ENCODE assay signal across 8 cellular contexts in genomic region chr10:47646686-47647280, GRCh38.
A peak's percentile ranks its signal among the peaks of the same experiment; 100 is the strongest.
DNase-seq lines count a peak whose midpoint lies in the region; ATAC-seq and TF ChIP-seq lines count a peak whose summit lies in the region.
"Not testable (repeated sequence)": the region's sequence is repeated elsewhere in the genome, so short reads cannot be mapped to it uniquely, and the experiment has no call there.

No MANE protein-coding gene starts in this region.

- ATAC-seq in GM23338, heart left ventricle: not testable (repeated sequence)
- peak; percentile 38 to 60 for ATAC-seq in naive thymus-derived CD8-positive, alpha-beta T cell
- peak; percentile 64 to 65 for ATAC-seq in stimulated activated naive B cell treated with anti-CD40 and anti-IgM and Interleukin-4, amounts not matched to agents 10 μg/mL and 1 μg/mL and 100 μg/mL, for 72 hours (replicated peaks)

- H3F3A ChIP-seq in GM23338 (replicated peaks; ENCODE audit: low read depth) = not testable (repeated sequence)

- H3K27ac Mint-ChIP-seq in CD14-positive monocyte; GM23338; activated naive CD4-positive, alpha-beta T cell treated with anti-CD3 and anti-CD28 coated beads, Interleukin-2, amount 10 ng/mL, durations not matched to agents 7 days and 5 days; naive thymus-derived CD8-positive, alpha-beta T cell; stimulated activated naive B cell treated with anti-CD40 and anti-IgM and Interleukin-4, amounts not matched to agents 10 μg/mL and 1 μg/mL and 100 μg/mL, for 72 hours: not testable (repeated sequence)

- H4K20me1 ChIP-seq in GM23338 (replicated peaks; ENCODE audit: insufficient read depth) = not testable (repeated sequence)

- H3K9me2 ChIP-seq in GM23338 (ENCODE audit: insufficient read depth) = not testable (repeated sequence)

- POLR2A ChIA-PET in naive thymus-derived CD8-positive, alpha-beta T cell (lab: Charles Lee) = not testable (repeated sequence)

- not testable (repeated sequence) for H3K4me3 ChIP-seq in GM23338, heart left ventricle

- not testable (repeated sequence) for H3K79me2 ChIP-seq in GM23338 (replicated peaks; ENCODE audit: insufficient read depth)

- WGBS in heart left ventricle, 4 donors = 2 to 8% (median 6%) methylated on average over 1 to 2 of the region's 2 CpGs

- peak; percentile 72 for TF ChIP-seq CTCF in CD14-positive monocyte (IDR thresholded peaks at IDR 0.05)
- peak in 1 of 2 experiments; percentile 58; a peak in 3 of 4 replicates for TF ChIP-seq CTCF in GM23338 (conservative IDR thresholded peaks at IDR 0.05; ENCODE audit: low read depth in 2 of 2)
- TF ChIP-seq CTCF in heart left ventricle (IDR thresholded peaks at IDR 0.05) = peak; percentile 24 to 62 (median 42)

- H3K4me2 ChIP-seq in GM23338 = not testable (repeated sequence)

- H3K27ac ChIP-seq in GM23338 (ENCODE audit: low read depth); heart left ventricle: not testable (repeated sequence)

- H3K9me3 ChIP-seq in heart left ventricle = not testable (repeated sequence)

- DNase-seq in CD14-positive monocyte (ENCODE audit: low spot score); heart left ventricle; stimulated activated naive B cell treated with anti-CD40 and anti-IgM and Interleukin-4, amounts not matched to agents 10 μg/mL and 1 μg/mL and 100 μg/mL, for 72 hours: not testable (repeated sequence)
- DNase-seq in GM23338 (ENCODE audit: low spot score) = peak; percentile 62
- peak; percentile 67 for DNase-seq in RKO (ENCODE audit: low spot score)
- DNase-seq in activated naive CD4-positive, alpha-beta T cell treated with anti-CD3 and anti-CD28 coated beads, Interleukin-2, amount 10 ng/mL, durations not matched to agents 7 days and 5 days = peak; percentile 29
- peak; percentile 46 for DNase-seq in dermis blood vessel endothelial cell
- DNase-seq in naive thymus-derived CD8-positive, alpha-beta T cell = peak in 6 of 10 donors; percentile 11 to 64 (median 40)

- TF ChIP-seq POLR2A in heart left ventricle (IDR thresholded peaks at IDR 0.05) = not testable (repeated sequence)

- not testable (repeated sequence) for H3K9me3 Mint-ChIP-seq in CD14-positive monocyte; GM23338; activated naive CD4-positive, alpha-beta T cell treated with anti-CD3 and anti-CD28 coated beads, Interleukin-2, amount 10 ng/mL, durations not matched to agents 7 days and 5 days; naive thymus-derived CD8-positive, alpha-beta T cell; stimulated activated naive B cell treated with anti-CD40 and anti-IgM and Interleukin-4, amounts not matched to agents 10 μg/mL and 1 μg/mL and 100 μg/mL, for 72 hours

- not testable (repeated sequence) for H3K4me1 Mint-ChIP-seq in CD14-positive monocyte; GM23338; activated naive CD4-positive, alpha-beta T cell treated with anti-CD3 and anti-CD28 coated beads, Interleukin-2, amount 10 ng/mL, durations not matched to agents 7 days and 5 days; naive thymus-derived CD8-positive, alpha-beta T cell; stimulated activated naive B cell treated with anti-CD40 and anti-IgM and Interleukin-4, amounts not matched to agents 10 μg/mL and 1 μg/mL and 100 μg/mL, for 72 hours

- not testable (repeated sequence) for H2AFZ ChIP-seq in GM23338

- H3K27me3 ChIP-seq in GM23338 (ENCODE audit: insufficient read depth); heart left ventricle: not testable (repeated sequence)

- not testable (repeated sequence) for H3K36me3 ChIP-seq in GM23338 (ENCODE audit: insufficient read depth); heart left ventricle

- intact Hi-C loops in CD14-positive monocyte (cut with micrococcal nuclease); heart left ventricle (cut with DNase I): not testable (repeated sequence)

- not testable (repeated sequence) for H3K27me3 Mint-ChIP-seq in CD14-positive monocyte (ENCODE audit: low read depth in 3 of 3); GM23338 (ENCODE audit: insufficient read depth, low read depth, poor library complexity); activated naive CD4-positive, alpha-beta T cell treated with anti-CD3 and anti-CD28 coated beads, Interleukin-2, amount 10 ng/mL, durations not matched to agents 7 days and 5 days; naive thymus-derived CD8-positive, alpha-beta T cell; stimulated activated naive B cell treated with anti-CD40 and anti-IgM and Interleukin-4, amounts not matched to agents 10 μg/mL and 1 μg/mL and 100 μg/mL, for 72 hours

- H3K4me1 ChIP-seq in GM23338 (ENCODE audit: insufficient read depth); heart left ventricle: not testable (repeated sequence)

- CTCF ChIA-PET in activated naive CD4-positive, alpha-beta T cell treated with anti-CD3 and anti-CD28 coated beads, Interleukin-2, amount 10 ng/mL, durations not matched to agents 7 days and 5 days (lab: Charles Lee) = not testable (repeated sequence)

- H3K36me3 Mint-ChIP-seq in CD14-positive monocyte; GM23338 (ENCODE audit: low read depth); activated naive CD4-positive, alpha-beta T cell treated with anti-CD3 and anti-CD28 coated beads, Interleukin-2, amount 10 ng/mL, durations not matched to agents 7 days and 5 days; naive thymus-derived CD8-positive, alpha-beta T cell; stimulated activated naive B cell treated with anti-CD40 and anti-IgM and Interleukin-4, amounts not matched to agents 10 μg/mL and 1 μg/mL and 100 μg/mL, for 72 hours: not testable (repeated sequence)

- not testable (repeated sequence) for H3K4me3 Mint-ChIP-seq in CD14-positive monocyte; GM23338; activated naive CD4-positive, alpha-beta T cell treated with anti-CD3 and anti-CD28 coated beads, Interleukin-2, amount 10 ng/mL, durations not matched to agents 7 days and 5 days; naive thymus-derived CD8-positive, alpha-beta T cell; stimulated activated naive B cell treated with anti-CD40 and anti-IgM and Interleukin-4, amounts not matched to agents 10 μg/mL and 1 μg/mL and 100 μg/mL, for 72 hours
